13 cellular contexts compared by ENCODE assay signal in the genomic region with DNA sequence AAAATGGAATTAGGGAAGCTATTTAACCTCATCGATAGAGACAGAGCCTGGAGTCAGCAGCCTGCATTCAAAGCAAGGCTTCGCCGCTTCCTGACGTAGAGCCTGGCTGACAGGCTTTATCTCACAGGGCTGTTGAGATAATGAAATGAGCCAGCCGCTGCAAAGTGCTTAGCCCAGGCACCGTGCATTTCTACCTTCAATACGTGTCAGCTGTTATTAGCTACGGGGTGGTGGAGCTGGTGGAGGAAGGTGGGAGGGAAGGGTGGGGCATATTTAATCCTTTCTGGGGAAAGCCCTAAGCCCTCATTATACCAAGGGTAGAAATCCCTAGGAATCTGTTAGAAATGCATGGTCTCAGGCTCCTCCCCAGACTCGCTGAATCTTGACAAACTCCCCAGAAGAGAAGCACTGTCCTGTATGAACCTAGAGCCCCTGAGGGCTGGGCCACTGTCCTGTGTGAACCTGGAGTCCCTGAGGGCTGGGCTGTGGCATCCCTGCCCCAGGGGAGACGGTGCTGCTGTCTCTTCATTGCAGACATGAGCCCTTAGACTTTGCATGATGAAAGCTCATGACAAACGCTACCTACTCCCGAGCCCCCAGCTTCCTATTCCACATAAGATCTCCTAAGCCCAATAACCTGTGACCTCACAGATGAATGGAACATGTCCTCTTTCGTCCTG.
A peak's percentile ranks its signal among the peaks of the same experiment; 100 is the strongest.
DNase-seq lines count a peak whose midpoint lies in the region; ATAC-seq, FAIRE-seq and TF ChIP-seq lines count a peak whose summit lies in the region.
"Had no signal": no experiment of that assay in that cellular context is flagged by ENCODE, and none has a peak within 500 bp of the region (broad histone marks: within the 10 kb centered on the region; RNA-seq: fewer than 3 reads in every experiment).

No MANE protein-coding gene starts in this region.

- peak in 1 of 2 experiments; percentile 29; a peak in 2 of 4 replicates for TF ChIP-seq EP300 in SK-N-SH (IDR thresholded peaks at IDR 0.05; ENCODE audit: borderline replicate concordance in 1 of 2, low read depth in 1 of 2, low read length in 1 of 2)

- H3K4me2 ChIP-seq in BLaER1 (peak overlapping the region; percentile 88), SK-N-SH (no peak overlapping the region), keratinocyte (ENCODE audit: control insufficient read depth, extremely low read depth, insufficient read depth, low read depth, low read length) (no peak overlapping the region)

- no peaks in the 10 kb centered on the region for H3K9me2 ChIP-seq in SK-N-SH

- no peaks in the 10 kb centered on the region for H3F3A ChIP-seq in SK-N-SH (replicated peaks; ENCODE audit: insufficient read depth)

- WGBS in SK-N-SH (ENCODE audit: low lambda C conversion rate), result 79% methylated on average over 13 of the region's 13 CpGs

- H3K9me3 ChIP-seq in BLaER1, result peaks cover 30% of the 10 kb centered on the region
- no peaks in the 10 kb centered on the region for H3K9me3 ChIP-seq in SK-N-SH
- H3K9me3 ChIP-seq in keratinocyte (ENCODE audit: control insufficient read depth, low read depth, low read length), result no peaks in the 10 kb centered on the region

- H3K79me2 ChIP-seq in SK-N-SH (ENCODE audit: insufficient read depth) (peaks cover 6% of the 10 kb centered on the region; the same call in 1 of the 2 replicates), keratinocyte (ENCODE audit: control insufficient read depth, insufficient read depth, low read length) (no peaks in the 10 kb centered on the region)

- peak; percentile 5; the same call in 1 of the 2 replicates for TF ChIP-seq RAD21 in SK-N-SH (IDR thresholded peaks at IDR 0.05; ENCODE audit: low read length)

- no peaks in the 10 kb centered on the region for H3K27me3 ChIP-seq in BLaER1
- H3K27me3 ChIP-seq in SK-N-SH (ENCODE audit: insufficient read depth), result no peaks in the 10 kb centered on the region
- H3K27me3 ChIP-seq in keratinocyte (ENCODE audit: control insufficient read depth, extremely low read depth, insufficient read depth, low read length), result no peaks in the 10 kb centered on the region

- H3K27ac ChIP-seq in BLaER1 (no peak overlapping the region), SK-N-SH (ENCODE audit: low read depth in 2 of 2, low read length in 1 of 2) (no peak overlapping the region), keratinocyte (ENCODE audit: control insufficient read depth, insufficient read depth, low read length) (no peak overlapping the region)

- TF ChIP-seq CTCF in SK-N-SH (IDR thresholded peaks at IDR 0.05) (no peak), keratinocyte (optimal IDR thresholded peaks at IDR 0.05 in 1 of 3, IDR thresholded peaks at IDR 0.05 in 1 of 3, conservative IDR thresholded peaks at IDR 0.05 in 1 of 3; ENCODE audit: extremely low read depth in 1 of 3, insufficient read depth in 2 of 3, low read length in 3 of 3) (no peak)

- peak; percentile 69 for DNase-seq in SK-N-SH
- DNase-seq in keratinocyte (ENCODE audit: low read depth, low spot score), result no peak
- DNase-seq in NCI-H1105 treated with DMSO at 0.1 percent for 48 hours (lab: John Stamatoyannopoulos, UW), result no peak
- DNase-seq: activated gamma-delta T cell, cortex of kidney, MV-4-11 had no signal

- H2AFZ ChIP-seq in SK-N-SH (ENCODE audit: low read depth) (no peak overlapping the region), keratinocyte (ENCODE audit: control insufficient read depth, low read length) (no peak overlapping the region)

- ATAC-seq in GM21529 (IDR thresholded peaks at IDR 0.05; ENCODE audit: unreplicated experiment) (peak; percentile 33), GM18858 (IDR thresholded peaks at IDR 0.05; ENCODE audit: unreplicated experiment) (no peak), GM19351 (IDR thresholded peaks at IDR 0.05; ENCODE audit: unreplicated experiment) (no peak), GM21360 (IDR thresholded peaks at IDR 0.05; ENCODE audit: unreplicated experiment) (no peak)
- ATAC-seq: stimulated activated effector memory CD8-positive, alpha-beta T cell treated with anti-CD3 and anti-CD28 coated beads, Interleukin-12 subunit alpha, Interleukin-12 subunit beta, amount 100 ng/mL, for 72 hours had no signal

- CTCF ChIA-PET in SK-N-SH (lab: Yijun Ruan, JAX), result interaction anchor here (1.7 to 3.5 kb wide), 3 partner anchors 29 to 212 kb away, joined by 4 to 22 read pairs (median 7); no protein-coding TSS in a partner anchor

- no peak overlapping the region for H3K9ac ChIP-seq in BLaER1
- no peak overlapping the region for H3K9ac ChIP-seq in SK-N-SH
- no peak overlapping the region for H3K9ac ChIP-seq in keratinocyte (ENCODE audit: control insufficient read depth, extremely low read depth, insufficient read depth, low read length)

- H3K9me1 ChIP-seq in keratinocyte (ENCODE audit: control insufficient read depth, extremely low read depth, insufficient read depth, low read length), result no peaks in the 10 kb centered on the region

- H3K4me3 ChIP-seq in BLaER1 (no peak overlapping the region), SK-N-SH (ENCODE audit: low read depth in 2 of 2, low read length in 1 of 2) (no peak overlapping the region), keratinocyte (ENCODE audit: control insufficient read depth in 2 of 3, extremely low read depth in 1 of 3, insufficient read depth in 2 of 3, low read depth in 1 of 3, low read length in 3 of 3) (no peak overlapping the region)

- peak; percentile 9 for FAIRE-seq in keratinocyte (lab: Jason Lieb, UNC)
- FAIRE-seq: frontal cortex had no signal

- dilution Hi-C loops in keratinocyte (cut with MboI; ENCODE audit: extremely low pct_ligation_motif_present, low sequenced_read_pairs), result no loop called here

- H3K36me3 ChIP-seq in BLaER1 (no peaks in the 10 kb centered on the region), SK-N-SH (replicated peaks in 1 of 2; ENCODE audit: control insufficient read depth in 1 of 2, insufficient read depth in 2 of 2, low read length in 1 of 2) (no peaks in the 10 kb centered on the region), keratinocyte (ENCODE audit: control insufficient read depth in 2 of 2, extremely low read depth in 1 of 2, insufficient read depth in 2 of 2, low read length in 2 of 2) (no peaks in the 10 kb centered on the region)

- POLR2A ChIA-PET in SK-N-SH (lab: Yijun Ruan, JAX), result no interaction called here

- H3K4me1 ChIP-seq in BLaER1 (peaks cover 30% of the 10 kb centered on the region), SK-N-SH (ENCODE audit: control insufficient read depth in 1 of 2, insufficient read depth in 2 of 2, low read depth in 1 of 2, low read length in 1 of 2) (peaks cover 0 to 8% of the 10 kb centered on the region in 2 experiments; a peak in 1 of 4 replicates), keratinocyte (ENCODE audit: control insufficient read depth, extremely low read depth, insufficient read depth, low read length) (peaks cover 7% of the 10 kb centered on the region)

- H4K20me1 ChIP-seq in BLaER1 (no peaks in the 10 kb centered on the region), SK-N-SH (ENCODE audit: insufficient read depth) (no peaks in the 10 kb centered on the region), keratinocyte (ENCODE audit: control insufficient read depth, extremely low read depth, insufficient read depth, low read length) (no peaks in the 10 kb centered on the region)

TF ChIP-seq in SK-N-SH, 30 proteins besides CTCF, POLR2A, EP300 and RAD21 (continues in another document):
- TF ChIP-seq POLR2AphosphoS5 (IDR thresholded peaks at IDR 0.05; ENCODE audit: low read depth, low read length) (no peak), JUND (IDR thresholded peaks at IDR 0.05) (no peak), MEF2A (IDR thresholded peaks at IDR 0.05; ENCODE audit: borderline replicate concordance, low read depth) (no peak), CHD2 (IDR thresholded peaks at IDR 0.05; ENCODE audit: low read length, partially characterized antibody) (peak; percentile 22), MXI1 (IDR thresholded peaks at IDR 0.05; ENCODE audit: low read depth, low read length) (no peak), EZH2phosphoT487 (IDR thresholded peaks at IDR 0.05; ENCODE audit: borderline replicate concordance, low read depth) (no peak), SIN3A (IDR thresholded peaks at IDR 0.05; ENCODE audit: borderline replicate concordance, low read depth, low read length) (no peak), YY1 (IDR thresholded peaks at IDR 0.05; ENCODE audit: low read depth) (no peak), GATA2 (CRISPR knock-in tag; IDR thresholded peaks at IDR 0.05) (peak; percentile 84), SMC3 (IDR thresholded peaks at IDR 0.05; ENCODE audit: low read depth, low read length) (no peak), NRF1 (IDR thresholded peaks at IDR 0.05; ENCODE audit: low read depth, low read length) (no peak)
- TF ChIP-seq, protein P1, sequence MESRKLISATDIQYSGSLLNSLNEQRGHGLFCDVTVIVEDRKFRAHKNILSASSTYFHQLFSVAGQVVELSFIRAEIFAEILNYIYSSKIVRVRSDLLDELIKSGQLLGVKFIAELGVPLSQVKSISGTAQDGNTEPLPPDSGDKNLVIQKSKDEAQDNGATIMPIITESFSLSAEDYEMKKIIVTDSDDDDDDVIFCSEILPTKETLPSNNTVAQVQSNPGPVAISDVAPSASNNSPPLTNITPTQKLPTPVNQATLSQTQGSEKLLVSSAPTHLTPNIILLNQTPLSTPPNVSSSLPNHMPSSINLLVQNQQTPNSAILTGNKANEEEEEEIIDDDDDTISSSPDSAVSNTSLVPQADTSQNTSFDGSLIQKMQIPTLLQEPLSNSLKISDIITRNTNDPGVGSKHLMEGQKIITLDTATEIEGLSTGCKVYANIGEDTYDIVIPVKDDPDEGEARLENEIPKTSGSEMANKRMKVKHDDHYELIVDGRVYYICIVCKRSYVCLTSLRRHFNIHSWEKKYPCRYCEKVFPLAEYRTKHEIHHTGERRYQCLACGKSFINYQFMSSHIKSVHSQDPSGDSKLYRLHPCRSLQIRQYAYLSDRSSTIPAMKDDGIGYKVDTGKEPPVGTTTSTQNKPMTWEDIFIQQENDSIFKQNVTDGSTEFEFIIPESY (IDR thresholded peaks at IDR 0.05; ENCODE audit: borderline replicate concordance, low read depth), result no peak
- TF ChIP-seq, protein P2, sequence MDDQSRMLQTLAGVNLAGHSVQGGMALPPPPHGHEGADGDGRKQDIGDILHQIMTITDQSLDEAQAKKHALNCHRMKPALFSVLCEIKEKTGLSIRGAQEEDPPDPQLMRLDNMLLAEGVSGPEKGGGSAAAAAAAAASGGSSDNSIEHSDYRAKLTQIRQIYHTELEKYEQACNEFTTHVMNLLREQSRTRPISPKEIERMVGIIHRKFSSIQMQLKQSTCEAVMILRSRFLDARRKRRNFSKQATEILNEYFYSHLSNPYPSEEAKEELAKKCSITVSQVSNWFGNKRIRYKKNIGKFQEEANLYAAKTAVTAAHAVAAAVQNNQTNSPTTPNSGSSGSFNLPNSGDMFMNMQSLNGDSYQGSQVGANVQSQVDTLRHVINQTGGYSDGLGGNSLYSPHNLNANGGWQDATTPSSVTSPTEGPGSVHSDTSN (IDR thresholded peaks at IDR 0.05), result no peak
